ENCODE assay signal across 1 cellular context in the genomic region with DNA sequence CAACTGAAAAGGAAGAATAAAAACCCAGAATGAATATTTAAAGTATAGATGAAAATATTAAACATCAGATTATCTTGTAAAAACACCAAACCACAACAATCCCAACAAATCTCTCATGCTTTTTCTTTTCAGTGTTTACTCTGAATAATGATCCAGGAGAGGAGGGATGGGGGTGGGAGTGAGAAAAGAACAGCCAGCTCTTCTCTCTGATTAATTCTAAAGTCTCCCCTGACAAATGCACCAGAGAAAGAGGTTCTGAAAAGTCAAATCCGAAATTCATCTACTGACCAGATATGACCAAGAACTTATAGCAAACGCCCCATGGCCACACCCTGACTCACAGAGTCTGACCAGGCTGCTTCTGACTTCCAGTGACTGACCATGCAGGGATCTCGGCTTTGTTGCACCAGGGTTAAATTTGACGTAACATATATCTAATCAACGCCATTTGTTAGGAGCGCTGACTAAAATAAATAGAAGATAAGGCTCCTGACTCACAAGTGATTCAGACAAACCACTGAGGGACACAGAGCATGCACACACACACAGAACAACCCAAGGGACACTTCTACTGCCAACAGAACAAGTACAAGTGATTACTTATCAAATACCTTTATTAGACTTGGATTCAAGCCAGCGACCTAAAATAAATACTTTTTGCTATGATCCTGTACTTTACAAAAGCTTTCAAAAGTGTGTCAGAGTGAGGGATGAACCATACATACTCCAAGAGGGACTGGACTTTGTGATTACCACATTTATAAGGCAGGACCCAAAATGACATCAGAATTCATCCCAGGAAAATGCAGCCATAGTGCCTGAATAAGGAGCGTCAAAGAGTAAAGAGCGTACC.
TF ChIP-seq lines count a peak whose summit lies in the region.

No MANE protein-coding gene starts in this region.

TF ChIP-seq in HepG2, 621 proteins besides CTCF, POLR2A, EP300 and RAD21 (continued from another document and continues in another):
- TF ChIP-seq, protein P1, sequence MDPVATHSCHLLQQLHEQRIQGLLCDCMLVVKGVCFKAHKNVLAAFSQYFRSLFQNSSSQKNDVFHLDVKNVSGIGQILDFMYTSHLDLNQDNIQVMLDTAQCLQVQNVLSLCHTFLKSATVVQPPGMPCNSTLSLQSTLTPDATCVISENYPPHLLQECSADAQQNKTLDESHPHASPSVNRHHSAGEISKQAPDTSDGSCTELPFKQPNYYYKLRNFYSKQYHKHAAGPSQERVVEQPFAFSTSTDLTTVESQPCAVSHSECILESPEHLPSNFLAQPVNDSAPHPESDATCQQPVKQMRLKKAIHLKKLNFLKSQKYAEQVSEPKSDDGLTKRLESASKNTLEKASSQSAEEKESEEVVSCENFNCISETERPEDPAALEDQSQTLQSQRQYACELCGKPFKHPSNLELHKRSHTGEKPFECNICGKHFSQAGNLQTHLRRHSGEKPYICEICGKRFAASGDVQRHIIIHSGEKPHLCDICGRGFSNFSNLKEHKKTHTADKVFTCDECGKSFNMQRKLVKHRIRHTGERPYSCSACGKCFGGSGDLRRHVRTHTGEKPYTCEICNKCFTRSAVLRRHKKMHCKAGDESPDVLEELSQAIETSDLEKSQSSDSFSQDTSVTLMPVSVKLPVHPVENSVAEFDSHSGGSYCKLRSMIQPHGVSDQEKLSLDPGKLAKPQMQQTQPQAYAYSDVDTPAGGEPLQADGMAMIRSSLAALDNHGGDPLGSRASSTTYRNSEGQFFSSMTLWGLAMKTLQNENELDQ (CRISPR knock-in tag; IDR thresholded peaks at IDR 0.05; ENCODE audit: borderline replicate concordance): no peak
- TF ChIP-seq, protein P2, sequence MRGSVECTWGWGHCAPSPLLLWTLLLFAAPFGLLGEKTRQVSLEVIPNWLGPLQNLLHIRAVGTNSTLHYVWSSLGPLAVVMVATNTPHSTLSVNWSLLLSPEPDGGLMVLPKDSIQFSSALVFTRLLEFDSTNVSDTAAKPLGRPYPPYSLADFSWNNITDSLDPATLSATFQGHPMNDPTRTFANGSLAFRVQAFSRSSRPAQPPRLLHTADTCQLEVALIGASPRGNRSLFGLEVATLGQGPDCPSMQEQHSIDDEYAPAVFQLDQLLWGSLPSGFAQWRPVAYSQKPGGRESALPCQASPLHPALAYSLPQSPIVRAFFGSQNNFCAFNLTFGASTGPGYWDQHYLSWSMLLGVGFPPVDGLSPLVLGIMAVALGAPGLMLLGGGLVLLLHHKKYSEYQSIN (CRISPR knock-in tag; IDR thresholded peaks at IDR 0.05; ENCODE audit: borderline replicate concordance): no peak
- no peak for TF ChIP-seq IRF9 (CRISPR knock-in tag; IDR thresholded peaks at IDR 0.05; ENCODE audit: borderline replicate concordance)
- TF ChIP-seq, protein P3, sequence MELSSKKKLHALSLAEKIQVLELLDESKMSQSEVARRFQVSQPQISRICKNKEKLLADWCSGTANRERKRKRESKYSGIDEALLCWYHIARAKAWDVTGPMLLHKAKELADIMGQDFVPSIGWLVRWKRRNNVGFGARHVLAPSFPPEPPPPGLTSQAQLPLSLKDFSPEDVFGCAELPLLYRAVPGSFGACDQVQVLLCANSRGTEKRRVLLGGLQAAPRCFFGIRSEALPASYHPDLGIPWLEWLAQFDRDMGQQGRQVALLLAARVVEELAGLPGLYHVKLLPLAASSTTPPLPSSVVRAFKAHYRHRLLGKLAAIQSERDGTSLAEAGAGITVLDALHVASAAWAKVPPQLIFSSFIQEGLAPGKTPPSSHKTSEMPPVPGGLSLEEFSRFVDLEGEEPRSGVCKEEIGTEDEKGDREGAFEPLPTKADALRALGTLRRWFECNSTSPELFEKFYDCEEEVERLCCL (CRISPR knock-in tag; IDR thresholded peaks at IDR 0.05; ENCODE audit: borderline replicate concordance): no peak
- TF ChIP-seq, protein P4, sequence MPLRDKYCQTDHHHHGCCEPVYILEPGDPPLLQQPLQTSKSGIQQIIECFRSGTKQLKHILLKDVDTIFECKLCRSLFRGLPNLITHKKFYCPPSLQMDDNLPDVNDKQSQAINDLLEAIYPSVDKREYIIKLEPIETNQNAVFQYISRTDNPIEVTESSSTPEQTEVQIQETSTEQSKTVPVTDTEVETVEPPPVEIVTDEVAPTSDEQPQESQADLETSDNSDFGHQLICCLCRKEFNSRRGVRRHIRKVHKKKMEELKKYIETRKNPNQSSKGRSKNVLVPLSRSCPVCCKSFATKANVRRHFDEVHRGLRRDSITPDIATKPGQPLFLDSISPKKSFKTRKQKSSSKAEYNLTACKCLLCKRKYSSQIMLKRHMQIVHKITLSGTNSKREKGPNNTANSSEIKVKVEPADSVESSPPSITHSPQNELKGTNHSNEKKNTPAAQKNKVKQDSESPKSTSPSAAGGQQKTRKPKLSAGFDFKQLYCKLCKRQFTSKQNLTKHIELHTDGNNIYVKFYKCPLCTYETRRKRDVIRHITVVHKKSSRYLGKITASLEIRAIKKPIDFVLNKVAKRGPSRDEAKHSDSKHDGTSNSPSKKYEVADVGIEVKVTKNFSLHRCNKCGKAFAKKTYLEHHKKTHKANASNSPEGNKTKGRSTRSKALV (CRISPR knock-in tag; IDR thresholded peaks at IDR 0.05): no peak
- peak; percentile 93 for TF ChIP-seq RARA (CRISPR knock-in tag; IDR thresholded peaks at IDR 0.05)
- TF ChIP-seq THAP7 (CRISPR knock-in tag; IDR thresholded peaks at IDR 0.05): no peak
- TF ChIP-seq ZNF530 (CRISPR knock-in tag; IDR thresholded peaks at IDR 0.05; ENCODE audit: low read depth): no peak
- TF ChIP-seq ZNF839 (CRISPR knock-in tag; IDR thresholded peaks at IDR 0.05; ENCODE audit: borderline replicate concordance): no peak
- no peak for TF ChIP-seq ZNF251 (CRISPR knock-in tag; IDR thresholded peaks at IDR 0.05)
- TF ChIP-seq SP2 (CRISPR knock-in tag; IDR thresholded peaks at IDR 0.05): no peak
- 0 out of 2 replicates have a peak, but pooled peaks have one; percentile 29 for TF ChIP-seq ZNF12 (CRISPR knock-in tag; IDR thresholded peaks at IDR 0.05)
- TF ChIP-seq SNAI1 (CRISPR knock-in tag; IDR thresholded peaks at IDR 0.05; ENCODE audit: borderline replicate concordance): no peak
- no peak for TF ChIP-seq ONECUT2 (CRISPR knock-in tag; IDR thresholded peaks at IDR 0.05)
- no peak for TF ChIP-seq TEAD2 (CRISPR knock-in tag; IDR thresholded peaks at IDR 0.05)
- TF ChIP-seq ZXDC (CRISPR knock-in tag; IDR thresholded peaks at IDR 0.05): no peak
- no peak for TF ChIP-seq CBFB (CRISPR knock-in tag; IDR thresholded peaks at IDR 0.05)
- no peak; the same call in 1 of the 2 replicates for TF ChIP-seq ZNF430 (CRISPR knock-in tag; IDR thresholded peaks at IDR 0.05)
- no peak for TF ChIP-seq ZNF501 (CRISPR knock-in tag; IDR thresholded peaks at IDR 0.05)
- no peak for TF ChIP-seq ZNF34 (CRISPR knock-in tag; IDR thresholded peaks at IDR 0.05; ENCODE audit: borderline replicate concordance)
- TF ChIP-seq, protein P5, sequence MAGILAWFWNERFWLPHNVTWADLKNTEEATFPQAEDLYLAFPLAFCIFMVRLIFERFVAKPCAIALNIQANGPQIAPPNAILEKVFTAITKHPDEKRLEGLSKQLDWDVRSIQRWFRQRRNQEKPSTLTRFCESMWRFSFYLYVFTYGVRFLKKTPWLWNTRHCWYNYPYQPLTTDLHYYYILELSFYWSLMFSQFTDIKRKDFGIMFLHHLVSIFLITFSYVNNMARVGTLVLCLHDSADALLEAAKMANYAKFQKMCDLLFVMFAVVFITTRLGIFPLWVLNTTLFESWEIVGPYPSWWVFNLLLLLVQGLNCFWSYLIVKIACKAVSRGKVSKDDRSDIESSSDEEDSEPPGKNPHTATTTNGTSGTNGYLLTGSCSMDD (CRISPR knock-in tag; IDR thresholded peaks at IDR 0.05): no peak
- TF ChIP-seq PHF5A (CRISPR knock-in tag; IDR thresholded peaks at IDR 0.05; ENCODE audit: low read depth, unreplicated experiment): no peak
- no peak for TF ChIP-seq REL (CRISPR knock-in tag; conservative IDR thresholded peaks at IDR 0.05)
- no peak for TF ChIP-seq SOX6 (IDR thresholded peaks at IDR 0.05)
- TF ChIP-seq SOX6 (CRISPR knock-in tag; IDR thresholded peaks at IDR 0.05): no peak; the same call in 1 of the 2 replicates
- TF ChIP-seq HOXA9 (CRISPR knock-in tag; IDR thresholded peaks at IDR 0.05; ENCODE audit: borderline replicate concordance): no peak
- no peak for TF ChIP-seq ZNF33A (CRISPR knock-in tag; IDR thresholded peaks at IDR 0.05; ENCODE audit: borderline replicate concordance)
- no peak for TF ChIP-seq TOE1 (CRISPR knock-in tag; IDR thresholded peaks at IDR 0.05)
- TF ChIP-seq THAP8 (CRISPR knock-in tag; IDR thresholded peaks at IDR 0.05; ENCODE audit: borderline replicate concordance): no peak
- TF ChIP-seq ZNF776 (CRISPR knock-in tag; IDR thresholded peaks at IDR 0.05): no peak
- TF ChIP-seq MLLT10 (CRISPR knock-in tag; IDR thresholded peaks at IDR 0.05): no peak
- peak; percentile 91 for TF ChIP-seq RXRB (CRISPR knock-in tag; IDR thresholded peaks at IDR 0.05; ENCODE audit: borderline replicate concordance)
- no peak for TF ChIP-seq PAWR (CRISPR knock-in tag; IDR thresholded peaks at IDR 0.05; ENCODE audit: borderline replicate concordance)
- TF ChIP-seq, protein P6, sequence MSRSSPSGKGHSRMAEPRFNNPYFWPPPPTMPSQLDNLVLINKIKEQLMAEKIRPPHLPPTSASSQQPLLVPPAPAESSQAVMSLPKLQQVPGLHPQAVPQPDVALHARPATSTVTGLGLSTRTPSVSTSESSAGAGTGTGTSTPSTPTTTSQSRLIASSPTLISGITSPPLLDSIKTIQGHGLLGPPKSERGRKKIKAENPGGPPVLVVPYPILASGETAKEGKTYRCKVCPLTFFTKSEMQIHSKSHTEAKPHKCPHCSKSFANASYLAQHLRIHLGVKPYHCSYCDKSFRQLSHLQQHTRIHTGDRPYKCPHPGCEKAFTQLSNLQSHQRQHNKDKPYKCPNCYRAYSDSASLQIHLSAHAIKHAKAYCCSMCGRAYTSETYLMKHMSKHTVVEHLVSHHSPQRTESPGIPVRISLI (CRISPR knock-in tag; IDR thresholded peaks at IDR 0.05; ENCODE audit: borderline replicate concordance): no peak
- TF ChIP-seq ELF4 (CRISPR knock-in tag; IDR thresholded peaks at IDR 0.05; ENCODE audit: borderline replicate concordance): no peak
- TF ChIP-seq, protein P7, sequence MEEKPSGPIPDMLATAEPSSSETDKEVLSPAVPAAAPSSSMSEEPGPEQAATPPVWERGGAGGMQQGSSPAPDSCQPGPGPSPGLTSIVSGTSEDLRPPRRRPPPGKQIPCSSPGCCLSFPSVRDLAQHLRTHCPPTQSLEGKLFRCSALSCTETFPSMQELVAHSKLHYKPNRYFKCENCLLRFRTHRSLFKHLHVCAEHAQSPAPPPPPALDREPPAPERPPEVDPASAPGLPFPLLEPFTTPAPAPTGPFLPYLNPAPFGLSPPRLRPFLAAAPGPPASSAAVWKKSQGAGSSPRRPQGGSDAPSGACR (CRISPR knock-in tag; IDR thresholded peaks at IDR 0.05): no peak; the same call in none of the 2 replicates
- TF ChIP-seq, protein P8, sequence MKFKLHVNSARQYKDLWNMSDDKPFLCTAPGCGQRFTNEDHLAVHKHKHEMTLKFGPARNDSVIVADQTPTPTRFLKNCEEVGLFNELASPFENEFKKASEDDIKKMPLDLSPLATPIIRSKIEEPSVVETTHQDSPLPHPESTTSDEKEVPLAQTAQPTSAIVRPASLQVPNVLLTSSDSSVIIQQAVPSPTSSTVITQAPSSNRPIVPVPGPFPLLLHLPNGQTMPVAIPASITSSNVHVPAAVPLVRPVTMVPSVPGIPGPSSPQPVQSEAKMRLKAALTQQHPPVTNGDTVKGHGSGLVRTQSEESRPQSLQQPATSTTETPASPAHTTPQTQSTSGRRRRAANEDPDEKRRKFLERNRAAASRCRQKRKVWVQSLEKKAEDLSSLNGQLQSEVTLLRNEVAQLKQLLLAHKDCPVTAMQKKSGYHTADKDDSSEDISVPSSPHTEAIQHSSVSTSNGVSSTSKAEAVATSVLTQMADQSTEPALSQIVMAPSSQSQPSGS (CRISPR knock-in tag; IDR thresholded peaks at IDR 0.05): no peak
- no peak for TF ChIP-seq TAF1 (CRISPR knock-in tag; IDR thresholded peaks at IDR 0.05)
- TF ChIP-seq, protein P9, sequence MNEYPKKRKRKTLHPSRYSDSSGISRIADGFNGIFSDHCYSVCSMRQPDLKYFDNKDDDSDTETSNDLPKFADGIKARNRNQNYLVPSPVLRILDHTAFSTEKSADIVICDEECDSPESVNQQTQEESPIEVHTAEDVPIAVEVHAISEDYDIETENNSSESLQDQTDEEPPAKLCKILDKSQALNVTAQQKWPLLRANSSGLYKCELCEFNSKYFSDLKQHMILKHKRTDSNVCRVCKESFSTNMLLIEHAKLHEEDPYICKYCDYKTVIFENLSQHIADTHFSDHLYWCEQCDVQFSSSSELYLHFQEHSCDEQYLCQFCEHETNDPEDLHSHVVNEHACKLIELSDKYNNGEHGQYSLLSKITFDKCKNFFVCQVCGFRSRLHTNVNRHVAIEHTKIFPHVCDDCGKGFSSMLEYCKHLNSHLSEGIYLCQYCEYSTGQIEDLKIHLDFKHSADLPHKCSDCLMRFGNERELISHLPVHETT (CRISPR knock-in tag; conservative IDR thresholded peaks at IDR 0.05): no peak
- TF ChIP-seq NFE2L2 (IDR thresholded peaks at IDR 0.05; ENCODE audit: low read length): no peak
